In genomic region chr6:52725133-52725529, GRCh38 we compare ENCODE assay signal across 12 cellular contexts. TPM values are rescaled to one million over a fixed set of nuclear protein-coding genes. Genes with fewer than 3 reads are reported as not detected.
A peak's percentile ranks its signal among the peaks of the same experiment; 100 is the strongest.
DNase-seq lines count a peak whose midpoint lies in the region; ATAC-seq, FAIRE-seq and TF ChIP-seq lines count a peak whose summit lies in the region.
"Had no signal": no experiment of that assay in that cellular context is flagged by ENCODE, and none has a peak within 500 bp of the region (broad histone marks: within the 10 kb centered on the region; RNA-seq: fewer than 3 reads in every experiment).

No MANE protein-coding gene starts in this region.

- H3K9me3 ChIP-seq in breast epithelium (no peaks in the 10 kb centered on the region), HepG2 (ENCODE audit: low read length) (no peaks in the 10 kb centered on the region), transverse colon (no peaks in the 10 kb centered on the region)
- H3K9me3 ChIP-seq in CD4-positive, alpha-beta memory T cell (ENCODE audit: control insufficient read depth in 1 of 2, low read length in 2 of 2), result no peaks in the 10 kb centered on the region
- H3K9me3 ChIP-seq: neutrophil had no signal

- H3K4me2 ChIP-seq in HepG2 (ENCODE audit: low read depth, low read length), result peak overlapping the region; percentile 79

- in situ Hi-C loops in HepG2 (cut with HindIII; ENCODE audit: extremely low pct_ligation_motif_present, low pct_unique_long_range_greater_than_20kb), result no loop called here
- in situ Hi-C loops in transverse colon (cut with MboI; ENCODE audit: low pct_ligation_motif_present in 1 of 4, low pct_unique_long_range_greater_than_20kb in 1 of 4, low sequenced_read_pairs in 3 of 4), result no loop called here

- no peak overlapping the region for H3K4me3 ChIP-seq in breast epithelium
- peak overlapping the region in 2 of 3 experiments; percentile 15 to 49; a peak in 1 of 6 replicates for H3K4me3 ChIP-seq in HepG2 (replicated peaks in 1 of 3; ENCODE audit: insufficient read depth in 1 of 3, low read depth in 2 of 3, low read length in 3 of 3)
- no peak overlapping the region for H3K4me3 ChIP-seq in transverse colon
- no peak overlapping the region for H3K4me3 ChIP-seq in CD4-positive, alpha-beta memory T cell (ENCODE audit: low read length in 2 of 2)
- H3K4me3 ChIP-seq: suprapubic skin had no signal

- no peaks in the 10 kb centered on the region for H3K27me3 ChIP-seq in breast epithelium
- no peaks in the 10 kb centered on the region for H3K27me3 ChIP-seq in HepG2 (ENCODE audit: control insufficient read depth in 1 of 2, insufficient read depth in 2 of 2, low read length in 2 of 2)
- no peaks in the 10 kb centered on the region for H3K27me3 ChIP-seq in transverse colon
- no peaks in the 10 kb centered on the region for H3K27me3 ChIP-seq in CD4-positive, alpha-beta memory T cell (ENCODE audit: insufficient read depth, low read length)
- H3K27me3 ChIP-seq: neutrophil, suprapubic skin had no signal

- POLR2A ChIA-PET in HepG2 (lab: Yijun Ruan, JAX), result interaction anchor here (0.6 to 2.5 kb wide), 14 partner anchors 10 to 635 kb away, joined by 3 to 16 read pairs (median 4); partner anchors contain the start of genes GSTA2 and GSTA4
- POLR2A ChIA-PET in CD4-positive, alpha-beta memory T cell (lab: Charles Lee; ENCODE audit: partially characterized antibody), result no interaction called here

- WGBS in HepG2 (ENCODE audit: low lambda C conversion rate), result 7% methylated on average over 3 of the region's 3 CpGs
- 11 to 68% methylated on average over 1 to 3 of the region's 3 CpGs for WGBS in transverse colon (ENCODE audit: low coverage in 1 of 2), 2 donors

- intact Hi-C loops in breast epithelium (cut with DNase I; ENCODE audit: low total_unique reads), result no loop called here
- intact Hi-C loops in HepG2 (cut with micrococcal nuclease; ENCODE audit: unreplicated experiment), result loop anchor here (1.0 to 10.0 kb wide), 6 partner anchors 20 to 270 kb away; partner anchors contain the start of genes GSTA2, GSTA4 and TMEM14A
- intact Hi-C loops in transverse colon (cut with DNase I; ENCODE audit: low total_unique reads), result no loop called here
- intact Hi-C loops in CD4-positive, alpha-beta memory T cell (cut with micrococcal nuclease), result no loop called here

- no peaks in the 10 kb centered on the region for H3K4me1 ChIP-seq in breast epithelium
- H3K4me1 ChIP-seq in HepG2 (ENCODE audit: insufficient read depth, low read length), result peaks cover 67% of the 10 kb centered on the region
- peaks cover 3 to 21% (median 12%) of the 10 kb centered on the region in 4 donors for H3K4me1 ChIP-seq in transverse colon
- H3K4me1 ChIP-seq in CD4-positive, alpha-beta memory T cell (ENCODE audit: insufficient read depth, low read length), result no peaks in the 10 kb centered on the region

- no peaks in the 10 kb centered on the region for H3K36me3 ChIP-seq in breast epithelium
- H3K36me3 ChIP-seq in HepG2 (replicated peaks in 1 of 2; ENCODE audit: control insufficient read depth in 1 of 2, insufficient read depth in 2 of 2, low read length in 2 of 2), result no peaks in the 10 kb centered on the region
- no peaks in the 10 kb centered on the region for H3K36me3 ChIP-seq in transverse colon
- H3K36me3 ChIP-seq in CD4-positive, alpha-beta memory T cell (ENCODE audit: insufficient read depth, low read length), result no peaks in the 10 kb centered on the region
- H3K36me3 ChIP-seq: neutrophil, suprapubic skin had no signal

- no peak for TF ChIP-seq RAD21 in HepG2 (CRISPR knock-in tag; IDR thresholded peaks at IDR 0.05)

- H4K20me1 ChIP-seq in HepG2 (ENCODE audit: insufficient read depth, low read length), result no peaks in the 10 kb centered on the region

- no peak for FAIRE-seq in HepG2 (lab: Jason Lieb, UNC)

- TF ChIP-seq POLR2A in breast epithelium (IDR thresholded peaks at IDR 0.05) (no peak), HepG2 (IDR thresholded peaks at IDR 0.05; ENCODE audit: insufficient read depth in 1 of 2, low read depth in 2 of 2, low read length in 2 of 2) (no peak), transverse colon (IDR thresholded peaks at IDR 0.05) (no peak)

- TF ChIP-seq EP300 in HepG2 (IDR thresholded peaks at IDR 0.05; ENCODE audit: low read depth in 2 of 2, low read length in 2 of 2), result no peak
- no peak for TF ChIP-seq EP300 in HepG2 (CRISPR knock-in tag; IDR thresholded peaks at IDR 0.05; ENCODE audit: borderline replicate concordance)
- TF ChIP-seq EP300 in transverse colon (IDR thresholded peaks at IDR 0.05; ENCODE audit: low read depth), result no peak

- peak; percentile 39 for ATAC-seq in HepG2

- H3K36me3 Mint-ChIP-seq in mesothelial cell of epicardium, result no peaks in the 10 kb centered on the region
- no peaks in the 10 kb centered on the region for H3K36me3 Mint-ChIP-seq in CD4-positive, alpha-beta memory T cell

- no peaks in the 10 kb centered on the region for H3K27me3 Mint-ChIP-seq in mesothelial cell of epicardium (ENCODE audit: low read depth)
- H3K27me3 Mint-ChIP-seq in CD4-positive, alpha-beta memory T cell, result peaks cover 2 to 5% of the 10 kb centered on the region in 2 donors

- H3K4me3 Mint-ChIP-seq in mesothelial cell of epicardium, result no peak overlapping the region
- H3K4me3 Mint-ChIP-seq in CD4-positive, alpha-beta memory T cell, result no peak overlapping the region

- DNase-seq in DMS53 (lab: John Stamatoyannopoulos, UW) (peak; percentile 73), DMS53 treated with DMSO at 0.1 percent for 48 hours (lab: John Stamatoyannopoulos, UW; ENCODE audit: unreplicated experiment) (no peak), breast epithelium (ENCODE audit: low spot score in 2 of 2) (no peak), HepG2 (ENCODE audit: low spot score) (no peak), transverse colon (peak; percentile 17), HK-2 (ENCODE audit: unreplicated experiment) (no peak), mesothelial cell of epicardium (ENCODE audit: low spot score in 2 of 2, unreplicated experiment in 2 of 2) (no peak)
- no peak for DNase-seq in CD4-positive, alpha-beta memory T cell

- no peaks in the 10 kb centered on the region for H3K9me3 Mint-ChIP-seq in mesothelial cell of epicardium
- H3K9me3 Mint-ChIP-seq in CD4-positive, alpha-beta memory T cell, result no peaks in the 10 kb centered on the region

- BruUV-seq in HepG2 (replicated peaks; lab: Mats Ljungman, UMichigan), result TSS peak; percentile 89

- no peaks in the 10 kb centered on the region for H3K79me2 ChIP-seq in HepG2 (ENCODE audit: insufficient read depth, low read length)

- TF ChIP-seq CTCF in breast epithelium (IDR thresholded peaks at IDR 0.05) (no peak), HepG2 (CRISPR knock-in tag; IDR thresholded peaks at IDR 0.05) (no peak), transverse colon (IDR thresholded peaks at IDR 0.05) (no peak), mesothelial cell of epicardium (IDR thresholded peaks at IDR 0.05; ENCODE audit: unreplicated experiment) (no peak)

- H3K9ac ChIP-seq in HepG2 (ENCODE audit: insufficient read depth, low read depth, low read length), result peak overlapping the region; percentile 55

- no peak overlapping the region for H2AFZ ChIP-seq in HepG2 (ENCODE audit: low read length)

- H3K4me1 Mint-ChIP-seq in mesothelial cell of epicardium, result no peaks in the 10 kb centered on the region
- H3K4me1 Mint-ChIP-seq in CD4-positive, alpha-beta memory T cell, result no peaks in the 10 kb centered on the region

- CTCF ChIA-PET in HepG2 (lab: Yijun Ruan, JAX; ENCODE audit: low intra/inter-chr PET ratio, low total read pairs), result interaction anchor here (1.3 to 2.6 kb wide), 4 partner anchors 78 to 157 kb away, joined by 3 to 22 read pairs (median 10); partner anchors contain the start of gene GSTA1
- CTCF ChIA-PET in CD4-positive, alpha-beta memory T cell (lab: Charles Lee; ENCODE audit: partially characterized antibody), result interaction anchor here (1.0 kb wide), 1 partner anchor 8 kb away, joined by 3 read pairs; no protein-coding TSS in a partner anchor

- H3K27ac ChIP-seq in breast epithelium, result peak overlapping the region; percentile 53 to 60
- H3K27ac ChIP-seq in HepG2 (ENCODE audit: extremely low read length, insufficient read depth, low read length), result peak overlapping the region; percentile 94
- H3K27ac ChIP-seq in transverse colon, result peak overlapping the region; percentile 69 to 83 (median 74)
- no peak overlapping the region for H3K27ac ChIP-seq in CD4-positive, alpha-beta memory T cell (ENCODE audit: low read depth, low read length)
- H3K27ac ChIP-seq: neutrophil, suprapubic skin had no signal

- H3K27ac Mint-ChIP-seq in mesothelial cell of epicardium, result no peak overlapping the region
- no peak overlapping the region for H3K27ac Mint-ChIP-seq in CD4-positive, alpha-beta memory T cell

RNA-seq across cellular contexts. Expression of gene GSTA2, which starts 38.1 kb away (rescaled TPM):
- total RNA-seq in breast epithelium (not detected), HepG2 (2016; rRNA removed; fragmentation: Illumina TruSeq; extraction: Trizol) (13.7 and 21.5 TPM in 2 replicates), transverse colon (under 1 TPM in 1 of 4 donors, not detected in 3; 1.00 TPM), mesothelial cell of epicardium (not detected in 3 replicates)
- total RNA-seq in HepG2 (2016; cell fraction: cytosol; rRNA removed; fragmentation: Illumina TruSeq; extraction: Trizol; ENCODE audit: low read depth), result 3.0 and 3.4 TPM in 2 replicates
- 15.4 and 22.0 TPM in 2 replicates for total RNA-seq in HepG2 (2016; cell fraction: insoluble cytoplasmic fraction; rRNA removed; fragmentation: Illumina TruSeq; extraction: Trizol)
- total RNA-seq in HepG2 (2016; cell fraction: membrane; rRNA removed; fragmentation: Illumina TruSeq; extraction: Trizol), result 3.4 and 4.3 TPM in 2 replicates
- 6.0 TPM in 2 replicates for total RNA-seq in HepG2 (2016; cell fraction: nucleus; rRNA removed; fragmentation: Illumina TruSeq; extraction: Trizol)
- 0.75 and 1.1 TPM in 2 replicates for polyA plus RNA-seq in HepG2 (2011; rRNA removed)
- 0.32 and 0.96 TPM in 2 replicates for polyA plus RNA-seq in HepG2 (2011; cell fraction: cytosol; rRNA removed)
- polyA plus RNA-seq in HepG2 (2011; cell fraction: nucleus; rRNA removed), result 0.16 and 0.26 TPM in 2 replicates
- 1.8 and 3.2 TPM in 2 replicates for polyA plus RNA-seq in HepG2 (2012)
- polyA plus RNA-seq in HepG2 (2016; cell fraction: cytosol; fragmentation: Illumina TruSeq; extraction: Trizol; ENCODE audit: low read depth), result 3.8 and 4.2 TPM in 2 replicates
- 27.0 and 28.3 TPM in 2 replicates for polyA plus RNA-seq in HepG2 (2016; cell fraction: insoluble cytoplasmic fraction; fragmentation: Illumina TruSeq; extraction: Trizol; ENCODE audit: low read depth)
- 3.6 and 4.5 TPM in 2 replicates for polyA plus RNA-seq in HepG2 (2016; cell fraction: membrane; fragmentation: Illumina TruSeq; extraction: Trizol; ENCODE audit: low read depth)
- 7.2 and 8.9 TPM in 2 replicates for polyA plus RNA-seq in HepG2 (2016; cell fraction: nucleus; fragmentation: Illumina TruSeq; extraction: Trizol; ENCODE audit: insufficient read depth, low read depth)
- polyA minus RNA-seq in HepG2 (2011; rRNA and poly(A)+ RNA removed; ENCODE audit: low replicate concordance), result not detected in 2 replicates
- polyA minus RNA-seq in HepG2 (2011; cell fraction: cytosol; rRNA and poly(A)+ RNA removed), result 0.79 TPM in 1 of 2 replicates, not detected in the other
- polyA minus RNA-seq in HepG2 (2011; cell fraction: nucleus; rRNA and poly(A)+ RNA removed), result not detected in 2 replicates
- total RNA-seq in CD4-positive, alpha-beta memory T cell, result not detected
- not detected for polyA plus RNA-seq in CD4-positive, alpha-beta memory T cell
- total RNA-seq: Daoy, HT1080, suprapubic skin had no signal

RNA-seq across cellular contexts. Expression of gene TMEM14A, which starts 54.2 kb away (rescaled TPM):
- total RNA-seq in breast epithelium (10 to 100 TPM; 16.5 to 33.2 (median 19.7) TPM), HepG2 (2016; rRNA removed; fragmentation: Illumina TruSeq; extraction: Trizol) (73.7 and 78.0 TPM in 2 replicates), transverse colon (10 to 100 TPM in 3 of 4 donors, not detected in 1; 12.5 to 35.8 (median 19.4) TPM), mesothelial cell of epicardium (20.5 to 23.3 TPM (median 21.2 TPM) in 3 replicates)
- 23.2 and 27.5 TPM in 2 replicates for total RNA-seq in HepG2 (2016; cell fraction: cytosol; rRNA removed; fragmentation: Illumina TruSeq; extraction: Trizol; ENCODE audit: low read depth)
- total RNA-seq in HepG2 (2016; cell fraction: insoluble cytoplasmic fraction; rRNA removed; fragmentation: Illumina TruSeq; extraction: Trizol), result 70.9 and 77.3 TPM in 2 replicates
- total RNA-seq in HepG2 (2016; cell fraction: membrane; rRNA removed; fragmentation: Illumina TruSeq; extraction: Trizol), result 39.5 and 43.5 TPM in 2 replicates
- 44.6 and 52.8 TPM in 2 replicates for total RNA-seq in HepG2 (2016; cell fraction: nucleus; rRNA removed; fragmentation: Illumina TruSeq; extraction: Trizol)
- 18.2 and 24.6 TPM in 2 replicates for polyA plus RNA-seq in HepG2 (2011; rRNA removed)
- 19.6 and 31.0 TPM in 2 replicates for polyA plus RNA-seq in HepG2 (2011; cell fraction: cytosol; rRNA removed)
- 7.1 and 9.9 TPM in 2 replicates for polyA plus RNA-seq in HepG2 (2011; cell fraction: nucleus; rRNA removed)
- 18.4 and 26.2 TPM in 2 replicates for polyA plus RNA-seq in HepG2 (2012)
- polyA plus RNA-seq in HepG2 (2016; cell fraction: cytosol; fragmentation: Illumina TruSeq; extraction: Trizol; ENCODE audit: low read depth), result 23.3 and 32.1 TPM in 2 replicates
- 85.0 and 85.6 TPM in 2 replicates for polyA plus RNA-seq in HepG2 (2016; cell fraction: insoluble cytoplasmic fraction; fragmentation: Illumina TruSeq; extraction: Trizol; ENCODE audit: low read depth)
- 39.5 and 42.3 TPM in 2 replicates for polyA plus RNA-seq in HepG2 (2016; cell fraction: membrane; fragmentation: Illumina TruSeq; extraction: Trizol; ENCODE audit: low read depth)
- 84.3 and 97.3 TPM in 2 replicates for polyA plus RNA-seq in HepG2 (2016; cell fraction: nucleus; fragmentation: Illumina TruSeq; extraction: Trizol; ENCODE audit: insufficient read depth, low read depth)
- polyA minus RNA-seq in HepG2 (2011; rRNA and poly(A)+ RNA removed; ENCODE audit: low replicate concordance), result 4.1 and 10.8 TPM in 2 replicates
- polyA minus RNA-seq in HepG2 (2011; cell fraction: cytosol; rRNA and poly(A)+ RNA removed), result 4.7 and 5.7 TPM in 2 replicates
- 3.7 and 4.6 TPM in 2 replicates for polyA minus RNA-seq in HepG2 (2011; cell fraction: nucleus; rRNA and poly(A)+ RNA removed)
- total RNA-seq in CD4-positive, alpha-beta memory T cell, result 10 to 100 TPM in 1 of 2 experiments, 1 to 10 TPM in 1; 9.5 to 10.0 TPM
- polyA plus RNA-seq in CD4-positive, alpha-beta memory T cell, result 10 to 100 TPM; 30.7 to 58.1 TPM

Comparison
In these comparisons a context has a peak if more than half of its experiments do, and no peak if none do; other contexts are left out.
1. DNase-seq: peak in DMS53 (single experiment) and transverse colon (single experiment); none in DMS53 treated with DMSO at 0.1 percent for 48 hours (single experiment), breast epithelium (0 of 2), HepG2 (single experiment), HK-2 (single experiment), mesothelial cell of epicardium (0 of 2) and CD4-positive, alpha-beta memory T cell (0 of 5).
2. H3K4me3 ChIP-seq: peak in HepG2 (2 of 3); none in breast epithelium (0 of 3), transverse colon (0 of 4) and CD4-positive, alpha-beta memory T cell (0 of 2).